ENCODE assay signal across 33 cellular contexts in genomic region chr2:84452624-84453023, GRCh38.
"Had no signal": no experiment of that assay in that cellular context is flagged by ENCODE, and none has a peak within 500 bp of the region (broad histone marks: within the 10 kb centered on the region; RNA-seq: fewer than 3 reads in every experiment).

No MANE protein-coding gene starts in this region.

- DNase-seq: activated B cell treated with CpG ODN at 0.5 μM for 24 hours; activated CD4-positive, alpha-beta memory T cell treated with anti-CD3 and anti-CD28 coated beads for 36 hours; activated CD4-positive, alpha-beta T cell treated with anti-CD3 and anti-CD28 coated beads for 4 hours; activated CD4-positive, alpha-beta T cell treated with anti-CD3 and anti-CD28 coated beads, Interleukin-2, amount 10 ng/mL, durations not matched to agents 24 days and 14 days; activated CD4-positive, alpha-beta T cell treated with anti-CD3 and anti-CD28 coated beads, Interleukin-2, amount 50 U/mL, for 1 hour; activated CD4-positive, alpha-beta T cell treated with anti-CD3 and anti-CD28 coated beads, Interleukin-2, amount 50 U/mL, for 4 hours; activated CD4-positive, CD25-positive, alpha-beta regulatory T cell treated with anti-CD3 and anti-CD28 coated beads, Interleukin-2, amount 50 U/mL, for 72 hours; activated CD8-positive, alpha-beta memory T cell treated with anti-CD3 and anti-CD28 coated beads, Interleukin-2, amount 50 U/mL, for 4 hours; activated CD8-positive, alpha-beta T cell treated with anti-CD3 and anti-CD28 coated beads for 36 hours; activated effector memory CD4-positive, alpha-beta T cell treated with anti-CD3 and anti-CD28 coated beads, Interleukin-2, amount 50 U/mL, for 16 hours; activated gamma-delta T cell treated with Interleukin-2 at 50 U/mL for 16 hours; activated naive CD4-positive, alpha-beta T cell; activated naive CD4-positive, alpha-beta T cell treated with anti-CD3 and anti-CD28 coated beads for 36 hours; activated naive CD4-positive, alpha-beta T cell treated with anti-CD3 and anti-CD28 coated beads, Interleukin-2, amount 50 U/mL, for 16 hours; activated naive CD8-positive, alpha-beta T cell treated with anti-CD3 and anti-CD28 coated beads for 36 hours; activated T-cell treated with anti-CD3 and anti-CD28 coated beads for 4 hours; activated T-cell treated with anti-CD3 and anti-CD28 coated beads, Interleukin-2, amount 50 U/mL, for 1 hour; activated T-cell treated with anti-CD3 and anti-CD28 coated beads, Interleukin-2, amount 50 U/mL, for 48 hours; adrenal gland; amniotic stem cell; aorta; body of pancreas; brain microvascular endothelial cell; central memory CD4-positive, alpha-beta T cell; T-helper 1 cell; T-helper 2 cell; T-helper 9 cell had no signal

- FAIRE-seq: astrocyte, TTC549 had no signal

- H3K4me3 ChIP-seq: adrenal gland, body of pancreas, breast epithelium had no signal

- H3K9me3 ChIP-seq: adrenal gland, body of pancreas, breast epithelium had no signal

- H3K27me3 ChIP-seq: adrenal gland, body of pancreas, brain microvascular endothelial cell, breast epithelium had no signal

- ATAC-seq: activated CD8-positive, alpha-beta T cell treated with anti-CD3 and anti-CD28 coated beads for 36 hours; activated naive CD4-positive, alpha-beta T cell treated with anti-CD3 and anti-CD28 coated beads, Interleukin-2, amount 50 U/mL, for 72 hours; activated T-helper 17 cell treated with anti-CD3 and anti-CD28 coated beads, Interleukin-2, amount 50 U/mL, for 72 hours; body of pancreas had no signal

- H3K36me3 ChIP-seq: adrenal gland, brain microvascular endothelial cell, breast epithelium had no signal

- H3K27ac ChIP-seq: adrenal gland, body of pancreas, brain microvascular endothelial cell, breast epithelium, VCaP had no signal
